Comparison of ENCODE assay signal across 9 cellular contexts in genomic region chr20:58870293-58871014, GRCh38. TPM values are rescaled to one million over a fixed set of nuclear protein-coding genes. Genes with fewer than 3 reads are reported as not detected.
DNase-seq lines count a peak whose midpoint lies in the region; ATAC-seq, FAIRE-seq and TF ChIP-seq lines count a peak whose summit lies in the region.
"Had no signal": no experiment of that assay in that cellular context is flagged by ENCODE, and none has a peak within 500 bp of the region (broad histone marks: within the 10 kb centered on the region; RNA-seq: fewer than 3 reads in every experiment).

No MANE protein-coding gene starts in this region.

- H3K27me3 Mint-ChIP-seq in activated T-cell treated with anti-CD3 and anti-CD28 coated beads, Interleukin-2, amount 50 U/mL, for 4 hours (ENCODE audit: low read depth), result peaks cover 3% of the 10 kb centered on the region
- H3K27me3 Mint-ChIP-seq in neural crest cell (ENCODE audit: low read depth), result peaks cover 18% of the 10 kb centered on the region

- H3K4me1 Mint-ChIP-seq in activated T-cell treated with anti-CD3 and anti-CD28 coated beads, Interleukin-2, amount 50 U/mL, for 4 hours (ENCODE audit: low read depth), result peaks cover 5% of the 10 kb centered on the region
- peaks cover 13% of the 10 kb centered on the region for H3K4me1 Mint-ChIP-seq in neural crest cell

- H3K9ac ChIP-seq in OCI-LY3 (ENCODE audit: low read length), result no peak overlapping the region

- peak; percentile 65 to 84 for ATAC-seq in activated T-cell treated with anti-CD3 and anti-CD28 coated beads, Interleukin-2, amount 50 U/mL, for 4 hours
- ATAC-seq in GM18511 (IDR thresholded peaks at IDR 0.05; ENCODE audit: unreplicated experiment), result no peak
- no peak for ATAC-seq in GM21737 (IDR thresholded peaks at IDR 0.05; ENCODE audit: unreplicated experiment)

- DNase-seq in D721Med (ENCODE audit: insufficient read length, low spot score), result no peak
- DNase-seq in HPDE6-E6E7 (ENCODE audit: extremely low spot score), result peak; percentile 92
- DNase-seq in activated T-cell treated with anti-CD3 and anti-CD28 coated beads, Interleukin-2, amount 50 U/mL, for 4 hours, result peak; percentile 55
- DNase-seq in fibroblast of peridontal ligament (ENCODE audit: extremely low read depth), result peak; percentile 72
- peak; percentile 78 for DNase-seq in neural crest cell (ENCODE audit: low read depth, low spot score)

- H3K4me1 ChIP-seq in OCI-LY3 (ENCODE audit: low read length), result peaks cover 17% of the 10 kb centered on the region

- no peaks in the 10 kb centered on the region for H3K9me3 Mint-ChIP-seq in activated T-cell treated with anti-CD3 and anti-CD28 coated beads, Interleukin-2, amount 50 U/mL, for 4 hours
- no peaks in the 10 kb centered on the region for H3K9me3 Mint-ChIP-seq in neural crest cell
- H3K9me3 Mint-ChIP-seq: T-helper 1 cell treated with Interleukin-12 subunit alpha and Interleukin-12 subunit beta and Interleukin-4 antibody, amounts not matched to agents 30 μg/mL and 1 μg/mL, for 36 hours had no signal

- no peaks in the 10 kb centered on the region for H3K36me3 ChIP-seq in OCI-LY3 (replicated peaks; ENCODE audit: low read depth, low read length)

- H3K4me3 ChIP-seq in OCI-LY3 (ENCODE audit: low read length), result no peak overlapping the region

- no peak overlapping the region for H3K27ac ChIP-seq in OCI-LY3 (ENCODE audit: low read length)

- no peaks in the 10 kb centered on the region for H3K79me2 ChIP-seq in OCI-LY3 (ENCODE audit: low read length)

- no peaks in the 10 kb centered on the region for H3K36me3 Mint-ChIP-seq in activated T-cell treated with anti-CD3 and anti-CD28 coated beads, Interleukin-2, amount 50 U/mL, for 4 hours (ENCODE audit: insufficient read depth)
- H3K36me3 Mint-ChIP-seq in neural crest cell (ENCODE audit: low read depth), result no peaks in the 10 kb centered on the region

- H3K27me3 ChIP-seq in OCI-LY3 (ENCODE audit: low read depth, low read length), result peaks cover 19% of the 10 kb centered on the region

- no peaks in the 10 kb centered on the region for H4K20me1 ChIP-seq in OCI-LY3 (ENCODE audit: insufficient read depth, low read length)

- H3K4me3 Mint-ChIP-seq in activated T-cell treated with anti-CD3 and anti-CD28 coated beads, Interleukin-2, amount 50 U/mL, for 4 hours, result no peak overlapping the region
- no peak overlapping the region for H3K4me3 Mint-ChIP-seq in neural crest cell
- H3K4me3 Mint-ChIP-seq: T-helper 1 cell treated with Interleukin-12 subunit alpha and Interleukin-12 subunit beta and Interleukin-4 antibody, amounts not matched to agents 30 μg/mL and 1 μg/mL, for 36 hours had no signal

- no peaks in the 10 kb centered on the region for H3K9me3 ChIP-seq in OCI-LY3 (ENCODE audit: insufficient read depth, low read length)

- peak; percentile 94 for TF ChIP-seq CTCF in D721Med (IDR thresholded peaks at IDR 0.05; ENCODE audit: insufficient read depth, missing control alignments)
- peak; percentile 99 for TF ChIP-seq CTCF in OCI-LY3 (IDR thresholded peaks at IDR 0.05; ENCODE audit: low read depth, low read length)
- peak; percentile 86 for TF ChIP-seq CTCF in neural crest cell (conservative IDR thresholded peaks at IDR 0.05)

- no peak overlapping the region for H3K27ac Mint-ChIP-seq in neural crest cell (ENCODE audit: unreplicated experiment)
- H3K27ac Mint-ChIP-seq: T-helper 1 cell treated with Interleukin-12 subunit alpha and Interleukin-12 subunit beta and Interleukin-4 antibody, amounts not matched to agents 30 μg/mL and 1 μg/mL, for 36 hours had no signal

- peak overlapping the region; percentile 23 for H3K4me2 ChIP-seq in OCI-LY3 (ENCODE audit: low read length)

- FAIRE-seq in D721Med (lab: Jason Lieb, UNC), result no peak

- no peak overlapping the region for H2AFZ ChIP-seq in OCI-LY3 (ENCODE audit: low read depth, low read length)

RNA-seq across cellular contexts. Expression of gene GNAS, which starts 17.9 kb away (rescaled TPM):
- 100 to 1,000 TPM; 390 to 448 (median 440) TPM for total RNA-seq in activated T-cell treated with anti-CD3 and anti-CD28 coated beads, Interleukin-2, amount 50 U/mL, for 4 hours
- 1,339 and 1,425 TPM in 2 replicates for total RNA-seq in neural crest cell

RNA-seq across cellular contexts. Expression of gene GNAS-AS1, which starts 19.8 kb away (rescaled TPM):
- total RNA-seq in activated T-cell treated with anti-CD3 and anti-CD28 coated beads, Interleukin-2, amount 50 U/mL, for 4 hours, result under 1 TPM; 0.38 to 0.96 (median 0.40) TPM
- 3.8 and 6.3 TPM in 2 replicates for total RNA-seq in neural crest cell

Comparison
In these comparisons a context has a peak if more than half of its experiments do, and no peak if none do; other contexts are left out.
1. ATAC-seq: peak in activated T-cell treated with anti-CD3 and anti-CD28 coated beads, Interleukin-2, amount 50 U/mL, for 4 hours (2 of 2); none in GM18511 (single experiment) and GM21737 (single experiment).
2. Peak in every context shown above with its lines, with median percentiles within 50 percentile points of each other: CTCF ChIP-seq.